ENCODE assay signal across 25 cellular contexts in genomic region chr7:103632972-103633371, GRCh38.
DNase-seq lines count a peak whose midpoint lies in the region; ATAC-seq and TF ChIP-seq lines count a peak whose summit lies in the region.
"Had no signal": no experiment of that assay in that cellular context is flagged by ENCODE, and none has a peak within 500 bp of the region (broad histone marks: within the 10 kb centered on the region; RNA-seq: fewer than 3 reads in every experiment).

No MANE protein-coding gene starts in this region.

- no peak for TF ChIP-seq RAD21 in SK-N-SH (IDR thresholded peaks at IDR 0.05; ENCODE audit: low read length)

- intact Hi-C loops in left lung (cut with DNase I), result no loop called here

- 0 out of 4 replicates have a peak, but pooled peaks of 1 of the 2 experiments have one; percentile 32 for TF ChIP-seq EP300 in SK-N-SH (IDR thresholded peaks at IDR 0.05; ENCODE audit: borderline replicate concordance in 1 of 2, low read depth in 1 of 2, low read length in 1 of 2)

- DNase-seq in SK-N-SH (no peak), amniotic epithelial cell (ENCODE audit: low read depth) (peak; percentile 53), fibroblast of mammary gland (ENCODE audit: low read depth) (peak; percentile 57), G401 (ENCODE audit: low spot score) (no peak), HAP-1 (ENCODE audit: low spot score in 2 of 2) (no peak), left lung (no peak)
- DNase-seq: 8988T; activated CD4-positive, alpha-beta T cell treated with anti-CD3 and anti-CD28 coated beads, Interleukin-2, amount 50 U/mL, for 4 hours; activated CD4-positive, CD25-positive, alpha-beta regulatory T cell; activated CD8-positive, alpha-beta memory T cell treated with anti-CD3 and anti-CD28 coated beads, Interleukin-2, amount 50 U/mL, for 48 hours; activated effector memory CD4-positive, alpha-beta T cell treated with anti-CD3 and anti-CD28 coated beads, Interleukin-2, amount 50 U/mL, for 16 hours; CD8-positive, alpha-beta memory T cell; colonic mucosa; endodermal cell; heart left ventricle; left ventricle myocardium inferior; natural killer cell; NCI-H69; stimulated activated CD4-positive, alpha-beta T cell treated with anti-CD3 and anti-CD28 coated beads, Interleukin-2, amount 100 ng/mL, for 48 hours; substantia nigra; upper lobe of left lung had no signal

- H3K9me3 ChIP-seq in SK-N-SH, result no peaks in the 10 kb centered on the region
- no peaks in the 10 kb centered on the region for H3K9me3 ChIP-seq in skeletal muscle satellite cell (replicated peaks; ENCODE audit: low read length)
- H3K9me3 ChIP-seq in HAP-1, result no peaks in the 10 kb centered on the region
- H3K9me3 ChIP-seq in left lung, result no peaks in the 10 kb centered on the region
- H3K9me3 ChIP-seq: colonic mucosa, heart left ventricle, left ventricle myocardium inferior, upper lobe of left lung had no signal

- H3K27me3 ChIP-seq in SK-N-SH (ENCODE audit: insufficient read depth) (no peaks in the 10 kb centered on the region), skeletal muscle satellite cell (ENCODE audit: control insufficient read depth, insufficient read depth, low read length) (no peaks in the 10 kb centered on the region), HAP-1 (ENCODE audit: low read depth) (no peaks in the 10 kb centered on the region), left lung (no peaks in the 10 kb centered on the region)
- H3K27me3 ChIP-seq: colonic mucosa, heart left ventricle, upper lobe of left lung had no signal

- no peaks in the 10 kb centered on the region for H3K79me2 ChIP-seq in SK-N-SH (ENCODE audit: insufficient read depth)

- H3K4me1 ChIP-seq in SK-N-SH (ENCODE audit: control insufficient read depth in 1 of 2, insufficient read depth in 2 of 2, low read depth in 1 of 2, low read length in 1 of 2) (peaks cover 0 to 15% of the 10 kb centered on the region in 2 experiments; a peak in 2 of 4 replicates), skeletal muscle satellite cell (ENCODE audit: control insufficient read depth, insufficient read depth, low read length) (peaks cover 52% of the 10 kb centered on the region), HAP-1 (no peaks in the 10 kb centered on the region), left lung (no peaks in the 10 kb centered on the region)
- H3K4me1 ChIP-seq: colonic mucosa, heart left ventricle, left ventricle myocardium inferior, upper lobe of left lung had no signal

- H3K4me2 ChIP-seq in SK-N-SH (no peak overlapping the region), skeletal muscle satellite cell (ENCODE audit: low read length) (peak overlapping the region; percentile 20)
- H3K4me2 ChIP-seq: KMS-11 had no signal

- no peak overlapping the region; a peak in 1 of 4 replicates for H3K27ac ChIP-seq in SK-N-SH (ENCODE audit: low read depth in 2 of 2, low read length in 1 of 2)
- no peak overlapping the region for H3K27ac ChIP-seq in left lung
- H3K27ac ChIP-seq: colonic mucosa, heart left ventricle, KMS-11, left ventricle myocardium inferior, upper lobe of left lung had no signal

- H2AFZ ChIP-seq in SK-N-SH (ENCODE audit: low read depth), result no peak overlapping the region

- no peak overlapping the region for H3K9ac ChIP-seq in SK-N-SH
- H3K9ac ChIP-seq in skeletal muscle satellite cell (ENCODE audit: low read depth, low read length), result peak overlapping the region; percentile 21
- H3K9ac ChIP-seq: KMS-11 had no signal

- no peaks in the 10 kb centered on the region for H3K9me2 ChIP-seq in SK-N-SH

- H3K4me3 ChIP-seq in SK-N-SH (ENCODE audit: low read depth in 2 of 2, low read length in 1 of 2), result no peak overlapping the region
- H3K4me3 ChIP-seq in fibroblast of mammary gland (ENCODE audit: control insufficient read depth, low read depth, low read length), result no peak overlapping the region
- no peak overlapping the region for H3K4me3 ChIP-seq in skeletal muscle satellite cell (ENCODE audit: low read length)
- no peak overlapping the region for H3K4me3 ChIP-seq in HAP-1
- H3K4me3 ChIP-seq in left lung, result no peak overlapping the region
- H3K4me3 ChIP-seq: colonic mucosa, heart left ventricle, left ventricle myocardium inferior, upper lobe of left lung had no signal

- peaks cover 19% of the 10 kb centered on the region for H3F3A ChIP-seq in SK-N-SH (replicated peaks; ENCODE audit: insufficient read depth)

- CTCF ChIA-PET in SK-N-SH (lab: Yijun Ruan, JAX), result interaction anchor here (1.6 to 2.2 kb wide), 2 partner anchors 10 to 18 kb away, joined by 3 to 9 read pairs; no protein-coding TSS in a partner anchor

- no peak for TF ChIP-seq CTCF in SK-N-SH (IDR thresholded peaks at IDR 0.05)
- no peak for TF ChIP-seq CTCF in fibroblast of mammary gland (conservative IDR thresholded peaks at IDR 0.05; ENCODE audit: control insufficient read depth, insufficient read depth, low read depth, low read length)
- no peak for TF ChIP-seq CTCF in left lung (IDR thresholded peaks at IDR 0.05)

- no peaks in the 10 kb centered on the region for H4K20me1 ChIP-seq in SK-N-SH (ENCODE audit: insufficient read depth)

- no peak for ATAC-seq in SK-N-SH treated with all-trans-retinoic acid at 6 μM for 48 hours
- ATAC-seq in left lung, result no peak
- ATAC-seq: heart left ventricle; natural killer cell; stimulated activated effector memory CD8-positive, alpha-beta T cell treated with anti-CD3 and anti-CD28 coated beads, Interleukin-12 subunit alpha, Interleukin-12 subunit beta, amount 100 ng/mL, for 72 hours had no signal

- H3K36me3 ChIP-seq in SK-N-SH (replicated peaks in 1 of 2; ENCODE audit: control insufficient read depth in 1 of 2, insufficient read depth in 2 of 2, low read length in 1 of 2) (no peaks in the 10 kb centered on the region), skeletal muscle satellite cell (ENCODE audit: insufficient read depth, low read length) (no peaks in the 10 kb centered on the region), HAP-1 (replicated peaks) (no peaks in the 10 kb centered on the region), left lung (no peaks in the 10 kb centered on the region)
- H3K36me3 ChIP-seq: colonic mucosa, heart left ventricle, left ventricle myocardium inferior, upper lobe of left lung had no signal

- in situ Hi-C loops in G401 (cut with HindIII; ENCODE audit: low sequenced_read_pairs) (no loop called here), HAP-1 (cut with MboI; ENCODE audit: low sequenced_read_pairs) (no loop called here)

- WGBS in SK-N-SH (ENCODE audit: low lambda C conversion rate), result 42% methylated on average over 1 of the region's 1 CpG

- POLR2A ChIA-PET in SK-N-SH (lab: Yijun Ruan, JAX), result no interaction called here

TF ChIP-seq in SK-N-SH, 30 proteins besides CTCF, POLR2A, EP300 and RAD21:
- TF ChIP-seq TCF12 (IDR thresholded peaks at IDR 0.05), result peak; percentile 29; the same call in 1 of the 2 replicates
- TF ChIP-seq TEAD4 (IDR thresholded peaks at IDR 0.05; ENCODE audit: borderline replicate concordance, insufficient read depth), result 0 out of 2 replicates have a peak, but pooled peaks have one; percentile 14
- TF ChIP-seq PBX3 (IDR thresholded peaks at IDR 0.05), result peak; percentile 41; the same call in 1 of the 2 replicates
- peak; percentile 70 for TF ChIP-seq FOSL2 (IDR thresholded peaks at IDR 0.05; ENCODE audit: borderline replicate concordance, low read depth)
- no peak for TF ChIP-seq EZH2phosphoT487 (IDR thresholded peaks at IDR 0.05; ENCODE audit: borderline replicate concordance, low read depth)
- peak; percentile 30; the same call in 1 of the 2 replicates for TF ChIP-seq JUND (IDR thresholded peaks at IDR 0.05)

TF ChIP-seq in SK-N-SH treated with all-trans-retinoic acid at 6 μM for 48 hours, 23 proteins besides CTCF, POLR2A, EP300 and RAD21:
- no peak for TF ChIP-seq CSRNP3 (CRISPR knock-in tag; IDR thresholded peaks at IDR 0.05)
- TF ChIP-seq ZFP30 (CRISPR knock-in tag; IDR thresholded peaks at IDR 0.05), result no peak
- no peak for TF ChIP-seq ESRRG (CRISPR knock-in tag; IDR thresholded peaks at IDR 0.05)
- TF ChIP-seq, protein P1, sequence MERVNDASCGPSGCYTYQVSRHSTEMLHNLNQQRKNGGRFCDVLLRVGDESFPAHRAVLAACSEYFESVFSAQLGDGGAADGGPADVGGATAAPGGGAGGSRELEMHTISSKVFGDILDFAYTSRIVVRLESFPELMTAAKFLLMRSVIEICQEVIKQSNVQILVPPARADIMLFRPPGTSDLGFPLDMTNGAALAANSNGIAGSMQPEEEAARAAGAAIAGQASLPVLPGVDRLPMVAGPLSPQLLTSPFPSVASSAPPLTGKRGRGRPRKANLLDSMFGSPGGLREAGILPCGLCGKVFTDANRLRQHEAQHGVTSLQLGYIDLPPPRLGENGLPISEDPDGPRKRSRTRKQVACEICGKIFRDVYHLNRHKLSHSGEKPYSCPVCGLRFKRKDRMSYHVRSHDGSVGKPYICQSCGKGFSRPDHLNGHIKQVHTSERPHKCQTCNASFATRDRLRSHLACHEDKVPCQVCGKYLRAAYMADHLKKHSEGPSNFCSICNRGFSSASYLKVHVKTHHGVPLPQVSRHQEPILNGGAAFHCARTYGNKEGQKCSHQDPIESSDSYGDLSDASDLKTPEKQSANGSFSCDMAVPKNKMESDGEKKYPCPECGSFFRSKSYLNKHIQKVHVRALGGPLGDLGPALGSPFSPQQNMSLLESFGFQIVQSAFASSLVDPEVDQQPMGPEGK (CRISPR knock-in tag; IDR thresholded peaks at IDR 0.05; ENCODE audit: borderline replicate concordance), result no peak
TF ChIP-seq in SK-N-SH treated with all-trans-retinoic acid at 6 μM for 48 hours: peak in this region for 0.

Comparison
In these comparisons a context has a peak if more than half of its experiments do, and no peak if none do; other contexts are left out.
1. DNase-seq: peak in amniotic epithelial cell (single experiment) and fibroblast of mammary gland (single experiment); none in SK-N-SH (single experiment), G401 (single experiment), HAP-1 (0 of 2) and left lung (0 of 2).